ENCODE assay signal across 8 cellular contexts in the genomic region with DNA sequence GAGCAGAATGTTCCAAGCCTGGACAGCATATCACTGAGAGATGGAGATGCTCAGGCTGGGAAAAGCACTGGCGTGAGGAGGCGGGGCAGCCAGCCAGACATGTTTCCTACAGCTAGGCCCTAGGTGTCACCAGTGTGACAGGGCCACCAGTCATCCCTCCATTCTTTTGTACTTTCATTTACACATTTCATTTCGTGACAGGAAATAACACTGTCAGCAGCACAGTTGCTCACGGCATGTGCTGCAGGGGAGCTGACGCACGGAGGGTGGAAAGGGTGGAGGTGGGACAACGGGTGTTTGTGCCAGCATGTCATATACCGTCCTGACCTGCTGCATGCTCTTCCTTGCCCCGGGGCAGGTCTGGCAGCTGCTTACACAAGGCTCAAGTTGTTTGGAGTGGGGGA. TPM values are rescaled to one million over a fixed set of nuclear protein-coding genes. Genes with fewer than 3 reads are reported as not detected.
DNase-seq lines count a peak whose midpoint lies in the region; ATAC-seq lines count a peak whose summit lies in the region.

No MANE protein-coding gene starts in this region.

- ATAC-seq in GM21447 (IDR thresholded peaks at IDR 0.05; ENCODE audit: unreplicated experiment), result peak; percentile 89
- peak; percentile 93 for ATAC-seq in activated CD8-positive, alpha-beta memory T cell treated with anti-CD3 and anti-CD28 coated beads, Interleukin-2, amount 10 ng/mL, durations not matched to agents 7 days and 5 days

- peak overlapping the region; percentile 54 to 92 (median 78) for H3K4me3 Mint-ChIP-seq in IgD-negative memory B cell
- peak overlapping the region; percentile 60 for H3K4me3 Mint-ChIP-seq in activated CD8-positive, alpha-beta memory T cell treated with anti-CD3 and anti-CD28 coated beads, Interleukin-2, amount 10 ng/mL, durations not matched to agents 7 days and 5 days

- DNase-seq in Daoy (ENCODE audit: low read depth), result peak; percentile 59
- peak; percentile 94 for DNase-seq in activated CD8-positive, alpha-beta memory T cell treated with anti-CD3 and anti-CD28 coated beads, Interleukin-2, amount 10 ng/mL, durations not matched to agents 7 days and 5 days
- peak; percentile 19 for DNase-seq in iPS-NIHi7 (ENCODE audit: extremely low spot score)
- DNase-seq in stimulated activated CD8-positive, alpha-beta memory T cell treated with anti-CD3 and anti-CD28 coated beads, Interleukin-4, amount 100 ng/mL, for 4 hours (ENCODE audit: low read depth in 2 of 2, low spot score in 1 of 2), result peak; percentile 75 to 78
- no peak for DNase-seq in AML-193 (lab: John Stamatoyannopoulos, UW)
- no peak for DNase-seq in GOT3 (lab: John Stamatoyannopoulos, UW)

- peak overlapping the region; percentile 70 to 96 (median 92) for H3K27ac Mint-ChIP-seq in IgD-negative memory B cell
- peak overlapping the region; percentile 99 for H3K27ac Mint-ChIP-seq in activated CD8-positive, alpha-beta memory T cell treated with anti-CD3 and anti-CD28 coated beads, Interleukin-2, amount 10 ng/mL, durations not matched to agents 7 days and 5 days

- no peaks in the 10 kb centered on the region for H3K27me3 Mint-ChIP-seq in IgD-negative memory B cell
- H3K27me3 Mint-ChIP-seq in activated CD8-positive, alpha-beta memory T cell treated with anti-CD3 and anti-CD28 coated beads, Interleukin-2, amount 10 ng/mL, durations not matched to agents 7 days and 5 days, result no peaks in the 10 kb centered on the region

- peaks cover 24 to 38% (median 30%) of the 10 kb centered on the region in 3 donors for H3K4me1 Mint-ChIP-seq in IgD-negative memory B cell
- H3K4me1 Mint-ChIP-seq in activated CD8-positive, alpha-beta memory T cell treated with anti-CD3 and anti-CD28 coated beads, Interleukin-2, amount 10 ng/mL, durations not matched to agents 7 days and 5 days, result peaks cover 47% of the 10 kb centered on the region

- H3K9me3 Mint-ChIP-seq in IgD-negative memory B cell, result no peaks in the 10 kb centered on the region
- no peaks in the 10 kb centered on the region for H3K9me3 Mint-ChIP-seq in activated CD8-positive, alpha-beta memory T cell treated with anti-CD3 and anti-CD28 coated beads, Interleukin-2, amount 10 ng/mL, durations not matched to agents 7 days and 5 days (ENCODE audit: low read depth)

- peaks cover 2% of the 10 kb centered on the region for H3K36me3 Mint-ChIP-seq in IgD-negative memory B cell
- H3K36me3 Mint-ChIP-seq in activated CD8-positive, alpha-beta memory T cell treated with anti-CD3 and anti-CD28 coated beads, Interleukin-2, amount 10 ng/mL, durations not matched to agents 7 days and 5 days, result peaks cover 6% of the 10 kb centered on the region

- CTCF ChIA-PET in activated CD8-positive, alpha-beta memory T cell treated with anti-CD3 and anti-CD28 coated beads, Interleukin-2, amount 10 ng/mL, durations not matched to agents 7 days and 5 days (lab: Charles Lee), result interaction anchor here (0.5 to 8.0 kb wide), 14 partner anchors 9 to 243 kb away, joined by 3 to 75 read pairs (median 4); a partner anchor contains a TSS

RNA-seq across cellular contexts. Expression of a gene that starts 14.8 kb away (rescaled TPM):
- total RNA-seq in Daoy (2014; rRNA removed; shearing (Covaris generic)), result 7.5 and 21.5 TPM in 2 replicates
- 7.3 TPM for polyA plus RNA-seq in IgD-negative memory B cell
- 10 to 100 TPM; 57.0 to 78.8 TPM for total RNA-seq in activated CD8-positive, alpha-beta memory T cell treated with anti-CD3 and anti-CD28 coated beads, Interleukin-2, amount 10 ng/mL, durations not matched to agents 7 days and 5 days

Comparison
In these comparisons a context has a peak if more than half of its experiments do, and no peak if none do; other contexts are left out.
1. DNase-seq: peak in Daoy (single experiment), activated CD8-positive, alpha-beta memory T cell treated with anti-CD3 and anti-CD28 coated beads, Interleukin-2, amount 10 ng/mL, durations not matched to agents 7 days and 5 days (single experiment), iPS-NIHi7 (single experiment) and stimulated activated CD8-positive, alpha-beta memory T cell treated with anti-CD3 and anti-CD28 coated beads, Interleukin-4, amount 100 ng/mL, for 4 hours (2 of 2); none in AML-193 (0 of 2) and GOT3 (single experiment).